Comparison of ENCODE assay signal across 1 cellular context in genomic region chr22:25448435-25449051, GRCh38.
TF ChIP-seq lines count a peak whose summit lies in the region.

No MANE protein-coding gene starts in this region.

TF ChIP-seq in GM23338, 12 proteins besides CTCF, POLR2A, EP300 and RAD21 (continued from another document):
- TF ChIP-seq, protein P1, sequence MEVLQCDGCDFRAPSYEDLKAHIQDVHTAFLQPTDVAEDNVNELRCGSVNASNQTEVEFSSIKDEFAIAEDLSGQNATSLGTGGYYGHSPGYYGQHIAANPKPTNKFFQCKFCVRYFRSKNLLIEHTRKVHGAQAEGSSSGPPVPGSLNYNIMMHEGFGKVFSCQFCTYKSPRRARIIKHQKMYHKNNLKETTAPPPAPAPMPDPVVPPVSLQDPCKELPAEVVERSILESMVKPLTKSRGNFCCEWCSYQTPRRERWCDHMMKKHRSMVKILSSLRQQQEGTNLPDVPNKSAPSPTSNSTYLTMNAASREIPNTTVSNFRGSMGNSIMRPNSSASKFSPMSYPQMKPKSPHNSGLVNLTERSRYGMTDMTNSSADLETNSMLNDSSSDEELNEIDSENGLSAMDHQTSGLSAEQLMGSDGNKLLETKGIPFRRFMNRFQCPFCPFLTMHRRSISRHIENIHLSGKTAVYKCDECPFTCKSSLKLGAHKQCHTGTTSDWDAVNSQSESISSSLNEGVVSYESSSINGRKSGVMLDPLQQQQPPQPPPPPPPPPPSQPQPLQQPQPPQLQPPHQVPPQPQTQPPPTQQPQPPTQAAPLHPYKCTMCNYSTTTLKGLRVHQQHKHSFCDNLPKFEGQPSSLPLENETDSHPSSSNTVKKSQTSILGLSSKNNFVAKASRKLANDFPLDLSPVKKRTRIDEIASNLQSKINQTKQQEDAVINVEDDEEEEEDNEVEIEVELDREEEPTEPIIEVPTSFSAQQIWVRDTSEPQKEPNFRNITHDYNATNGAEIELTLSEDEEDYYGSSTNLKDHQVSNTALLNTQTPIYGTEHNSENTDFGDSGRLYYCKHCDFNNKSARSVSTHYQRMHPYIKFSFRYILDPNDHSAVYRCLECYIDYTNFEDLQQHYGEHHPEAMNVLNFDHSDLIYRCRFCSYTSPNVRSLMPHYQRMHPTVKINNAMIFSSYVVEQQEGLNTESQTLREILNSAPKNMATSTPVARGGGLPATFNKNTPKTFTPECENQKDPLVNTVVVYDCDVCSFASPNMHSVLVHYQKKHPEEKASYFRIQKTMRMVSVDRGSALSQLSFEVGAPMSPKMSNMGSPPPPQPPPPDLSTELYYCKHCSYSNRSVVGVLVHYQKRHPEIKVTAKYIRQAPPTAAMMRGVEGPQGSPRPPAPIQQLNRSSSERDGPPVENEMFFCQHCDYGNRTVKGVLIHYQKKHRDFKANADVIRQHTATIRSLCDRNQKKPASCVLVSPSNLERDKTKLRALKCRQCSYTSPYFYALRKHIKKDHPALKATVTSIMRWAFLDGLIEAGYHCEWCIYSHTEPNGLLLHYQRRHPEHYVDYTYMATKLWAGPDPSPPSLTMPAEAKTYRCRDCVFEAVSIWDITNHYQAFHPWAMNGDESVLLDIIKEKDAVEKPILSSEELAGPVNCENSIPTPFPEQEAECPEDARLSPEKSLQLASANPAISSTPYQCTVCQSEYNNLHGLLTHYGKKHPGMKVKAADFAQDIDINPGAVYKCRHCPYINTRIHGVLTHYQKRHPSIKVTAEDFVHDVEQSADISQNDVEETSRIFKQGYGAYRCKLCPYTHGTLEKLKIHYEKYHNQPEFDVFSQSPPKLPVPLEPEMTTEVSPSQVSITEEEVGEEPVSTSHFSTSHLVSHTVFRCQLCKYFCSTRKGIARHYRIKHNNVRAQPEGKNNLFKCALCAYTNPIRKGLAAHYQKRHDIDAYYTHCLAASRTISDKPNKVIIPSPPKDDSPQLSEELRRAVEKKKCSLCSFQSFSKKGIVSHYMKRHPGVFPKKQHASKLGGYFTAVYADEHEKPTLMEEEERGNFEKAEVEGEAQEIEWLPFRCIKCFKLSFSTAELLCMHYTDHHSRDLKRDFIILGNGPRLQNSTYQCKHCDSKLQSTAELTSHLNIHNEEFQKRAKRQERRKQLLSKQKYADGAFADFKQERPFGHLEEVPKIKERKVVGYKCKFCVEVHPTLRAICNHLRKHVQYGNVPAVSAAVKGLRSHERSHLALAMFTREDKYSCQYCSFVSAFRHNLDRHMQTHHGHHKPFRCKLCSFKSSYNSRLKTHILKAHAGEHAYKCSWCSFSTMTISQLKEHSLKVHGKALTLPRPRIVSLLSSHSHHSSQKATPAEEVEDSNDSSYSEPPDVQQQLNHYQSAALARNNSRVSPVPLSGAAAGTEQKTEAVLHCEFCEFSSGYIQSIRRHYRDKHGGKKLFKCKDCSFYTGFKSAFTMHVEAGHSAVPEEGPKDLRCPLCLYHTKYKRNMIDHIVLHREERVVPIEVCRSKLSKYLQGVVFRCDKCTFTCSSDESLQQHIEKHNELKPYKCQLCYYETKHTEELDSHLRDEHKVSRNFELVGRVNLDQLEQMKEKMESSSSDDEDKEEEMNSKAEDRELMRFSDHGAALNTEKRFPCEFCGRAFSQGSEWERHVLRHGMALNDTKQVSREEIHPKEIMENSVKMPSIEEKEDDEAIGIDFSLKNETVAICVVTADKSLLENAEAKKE (CRISPR knock-in tag; IDR thresholded peaks at IDR 0.05) = no peak
- TF ChIP-seq REST (IDR thresholded peaks at IDR 0.05; ENCODE audit: unreplicated experiment) = no peak
- no peak for TF ChIP-seq STAT1 (IDR thresholded peaks at IDR 0.05; ENCODE audit: unreplicated experiment)
- no peak for TF ChIP-seq EZH2phosphoT487 (IDR thresholded peaks at IDR 0.05; ENCODE audit: unreplicated experiment)
- no peak for TF ChIP-seq EZH2 (IDR thresholded peaks at IDR 0.05; ENCODE audit: low read depth, unreplicated experiment)
- no peak for TF ChIP-seq JUNB (IDR thresholded peaks at IDR 0.05; ENCODE audit: unreplicated experiment)
TF ChIP-seq in GM23338: peak in this region for 0.
